Comparison of ENCODE assay signal across 21 cellular contexts in the genomic region with DNA sequence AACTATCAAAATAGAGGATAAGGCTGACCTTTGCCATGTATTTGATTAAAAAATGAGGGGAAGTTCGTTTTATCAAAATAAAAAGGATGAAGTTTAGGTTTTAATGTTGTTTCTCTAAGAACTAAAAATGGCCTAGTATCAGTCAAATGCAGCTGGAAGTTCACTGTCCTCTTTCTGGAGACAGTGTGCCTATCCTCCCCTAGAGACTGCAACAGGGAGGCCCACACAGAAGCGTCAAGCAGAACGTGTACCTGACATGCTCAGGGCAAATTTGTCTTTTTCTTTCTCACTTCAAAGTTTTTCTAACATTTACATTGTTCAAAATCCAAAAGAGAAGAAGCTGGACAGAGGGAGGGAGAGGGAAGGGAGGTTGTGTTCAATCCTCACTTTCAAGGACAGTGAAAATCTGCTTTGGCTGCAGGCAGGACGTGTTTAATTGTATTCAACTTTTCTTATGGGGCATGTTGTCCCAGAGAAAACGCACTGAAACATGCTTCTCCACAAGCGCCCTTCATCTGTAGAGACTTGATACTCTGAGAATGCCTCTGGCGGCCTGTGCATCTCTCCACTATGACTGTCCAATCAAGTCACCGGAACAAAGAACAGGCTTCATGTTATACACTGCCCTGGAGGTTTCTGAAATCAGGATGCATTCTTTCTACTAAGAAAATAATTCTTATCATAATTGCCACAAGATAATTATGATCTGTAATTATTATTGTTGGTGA.
DNase-seq lines count a peak whose midpoint lies in the region; ATAC-seq and TF ChIP-seq lines count a peak whose summit lies in the region.
"Had no signal": no experiment of that assay in that cellular context is flagged by ENCODE, and none has a peak within 500 bp of the region (broad histone marks: within the 10 kb centered on the region; RNA-seq: fewer than 3 reads in every experiment).

No MANE protein-coding gene starts in this region.

- H3K9me3 Mint-ChIP-seq in brain (no peaks in the 10 kb centered on the region), neural crest cell (no peaks in the 10 kb centered on the region)
- H3K9me3 Mint-ChIP-seq: CD8-positive, alpha-beta T cell had no signal

- no peak for DNase-seq in Right ventricle myocardium superior
- DNase-seq in cardiac septum (ENCODE audit: low spot score): no peak
- DNase-seq in left ventricle myocardium superior: no peak
- DNase-seq in neural crest cell (ENCODE audit: low read depth, low spot score): no peak
- DNase-seq in RWPE1 (ENCODE audit: low spot score): no peak
- no peak for DNase-seq in UCSD-AML1 (lab: John Stamatoyannopoulos, UW; ENCODE audit: unreplicated experiment)
- DNase-seq: AML-193; C1 segment of cervical spinal cord; CD8-positive, alpha-beta T cell; DND-41; IMR-90; MV-4-11; NCI-H1694; NCI-H2081; NCI-H446 treated with DMSO at 0.1 percent for 48 hours; NCI-H526 treated with DMSO at 0.1 percent for 48 hours; OCI-M1; SHP77 treated with DMSO at 0.1 percent for 48 hours had no signal

- H3K27ac ChIP-seq in RWPE1: no peak overlapping the region
- H3K27ac ChIP-seq: GM23248 had no signal

- H3K4me1 Mint-ChIP-seq in brain (peaks cover 34% of the 10 kb centered on the region), neural crest cell (peaks cover 11% of the 10 kb centered on the region)

- TF ChIP-seq CTCF in brain (conservative IDR thresholded peaks at IDR 0.05): no peak
- no peak for TF ChIP-seq CTCF in neural crest cell (conservative IDR thresholded peaks at IDR 0.05)
- no peak for TF ChIP-seq CTCF in RWPE1 (conservative IDR thresholded peaks at IDR 0.05; ENCODE audit: low read depth)

- intact Hi-C loops in Right ventricle myocardium superior (cut with DNase I): no loop called here
- intact Hi-C loops in cardiac septum (cut with DNase I): loop anchor here (5.0 kb wide), 1 partner anchor 66 kb away; the partner anchor contains the start of genes FAM210A and RNMT
- intact Hi-C loops in left ventricle myocardium superior (cut with micrococcal nuclease): no loop called here

- CTCF ChIA-PET in RWPE1 (lab: Yijun Ruan, JAX): no interaction called here

- peak overlapping the region; percentile 34 to 96 (median 78) for H3K27ac Mint-ChIP-seq in brain
- peak overlapping the region; percentile 78 for H3K27ac Mint-ChIP-seq in neural crest cell (ENCODE audit: unreplicated experiment)
- H3K27ac Mint-ChIP-seq: CD8-positive, alpha-beta T cell had no signal

- peak overlapping the region in 1 of 5 experiments; percentile 48 for H3K4me3 Mint-ChIP-seq in brain
- H3K4me3 Mint-ChIP-seq in neural crest cell: no peak overlapping the region
- H3K4me3 Mint-ChIP-seq: CD8-positive, alpha-beta T cell had no signal

- H3K27me3 Mint-ChIP-seq in brain: no peaks in the 10 kb centered on the region
- H3K27me3 Mint-ChIP-seq in neural crest cell (ENCODE audit: low read depth): no peaks in the 10 kb centered on the region

- POLR2A ChIA-PET in RWPE1 (lab: Yijun Ruan, JAX; ENCODE audit: low non-redundant PET): no interaction called here

- H3K36me3 Mint-ChIP-seq in brain (peaks cover 19% of the 10 kb centered on the region), neural crest cell (ENCODE audit: low read depth) (no peaks in the 10 kb centered on the region)

- peak; percentile 30 for ATAC-seq in Right ventricle myocardium superior (ENCODE audit: poor library complexity)
- peak; percentile 42 for ATAC-seq in left ventricle myocardium superior
- ATAC-seq in HG03097 (IDR thresholded peaks at IDR 0.05; ENCODE audit: low FRiP score, unreplicated experiment): no peak
- ATAC-seq: CD8-positive, alpha-beta T cell had no signal
